Comparison of ENCODE assay signal across 23 cellular contexts in genomic region chr15:57571725-57572124, GRCh38. TPM values are rescaled to one million over a fixed set of nuclear protein-coding genes. Genes with fewer than 3 reads are reported as not detected.
"Had no signal": no experiment of that assay in that cellular context is flagged by ENCODE, and none has a peak within 500 bp of the region (broad histone marks: within the 10 kb centered on the region; RNA-seq: fewer than 3 reads in every experiment).

No MANE protein-coding gene starts in this region.

- H3K27me3 ChIP-seq: ascending aorta, body of pancreas had no signal

- ATAC-seq: activated naive CD4-positive, alpha-beta T cell treated with anti-CD3 and anti-CD28 coated beads, Interleukin-2, amount 50 U/mL, for 72 hours; activated naive CD8-positive, alpha-beta T cell treated with anti-CD3 and anti-CD28 coated beads, Interleukin-2, amount 50 U/mL, for 24 hours; activated T-cell treated with anti-CD3 and anti-CD28 coated beads, Interleukin-2, amount 50 U/mL, for 4 hours; body of pancreas; Right ventricle myocardium inferior had no signal

- H3K36me3 ChIP-seq: ascending aorta had no signal

- H3K4me3 ChIP-seq: ascending aorta, body of pancreas, SK-N-MC had no signal

- DNase-seq: activated CD4-positive, alpha-beta memory T cell treated with anti-CD3 and anti-CD28 coated beads for 36 hours; activated CD4-positive, alpha-beta T cell treated with anti-CD3 and anti-CD28 coated beads, Interleukin-2, amount 10 ng/mL, durations not matched to agents 7 days and 5 days; activated CD4-positive, CD25-positive, alpha-beta regulatory T cell; activated CD8-positive, alpha-beta memory T cell treated with anti-CD3 and anti-CD28 coated beads for 24 hours; activated effector memory CD4-positive, alpha-beta T cell treated with anti-CD3 and anti-CD28 coated beads, Interleukin-2, amount 50 U/mL, for 16 hours; activated naive CD4-positive, alpha-beta T cell treated with Interleukin-2 at 50 U/mL for 16 hours; activated naive CD8-positive, alpha-beta T cell treated with anti-CD3 and anti-CD28 coated beads, Interleukin-2, amount 50 U/mL, for 24 hours; activated T-cell treated with anti-CD3 and anti-CD28 coated beads, Interleukin-2, amount 50 U/mL, for 4 hours; amniotic stem cell; body of pancreas; Kasumi-1; NCI-H1105; NCI-H1436; NCI-H187; NCI-H2081; NCI-H446; NCI-H524; T-helper 1 cell had no signal

- H3K4me1 ChIP-seq: ascending aorta, body of pancreas had no signal

- H3K9me3 ChIP-seq: ascending aorta, body of pancreas had no signal

- H3K27ac ChIP-seq: ascending aorta, body of pancreas, SK-N-MC, VCaP had no signal

RNA-seq across cellular contexts. Expression of gene MYZAP, which starts 20.0 kb away (rescaled TPM):
- total RNA-seq: activated CD4-positive, alpha-beta T cell treated with anti-CD3 and anti-CD28 coated beads, Interleukin-2, amount 10 ng/mL, durations not matched to agents 7 days and 5 days had no signal
